ENCODE assay signal across 1 cellular context in genomic region chr15:34013746-34014145, GRCh38.
TF ChIP-seq lines count a peak whose summit lies in the region.

No MANE protein-coding gene starts in this region.

TF ChIP-seq in IMR-90, 13 proteins besides CTCF, POLR2A, EP300 and RAD21:
- TF ChIP-seq MXI1 (IDR thresholded peaks at IDR 0.05; ENCODE audit: borderline replicate concordance, low read depth, low read length) (no peak), RFX5 (IDR thresholded peaks at IDR 0.05; ENCODE audit: low read depth, low read length) (no peak), MAFK (IDR thresholded peaks at IDR 0.05; ENCODE audit: low read depth, low read length) (no peak), USF2 (IDR thresholded peaks at IDR 0.05; ENCODE audit: low read depth, low read length) (no peak), MAZ (IDR thresholded peaks at IDR 0.05; ENCODE audit: borderline replicate concordance, low read depth, low read length) (no peak), CHD1 (IDR thresholded peaks at IDR 0.05; ENCODE audit: low read depth, low read length) (no peak), SMC3 (IDR thresholded peaks at IDR 0.05; ENCODE audit: low read depth, low read length) (no peak), FOS (IDR thresholded peaks at IDR 0.05; ENCODE audit: low read depth, low read length) (no peak), RCOR1 (IDR thresholded peaks at IDR 0.05; ENCODE audit: insufficient replicate concordance, low read length) (no peak), CEBPB (IDR thresholded peaks at IDR 0.05; ENCODE audit: low read depth, low read length) (no peak), BHLHE40 (IDR thresholded peaks at IDR 0.05; ENCODE audit: low read depth, low read length) (no peak), NFE2L2 (IDR thresholded peaks at IDR 0.05; ENCODE audit: low read depth, low read length) (no peak), ELK1 (IDR thresholded peaks at IDR 0.05; ENCODE audit: borderline replicate concordance, low read depth, low read length) (no peak)
